19 cellular contexts compared by ENCODE assay signal in genomic region chr19:17968376-17968775, GRCh38. TPM values are rescaled to one million over a fixed set of nuclear protein-coding genes. Genes with fewer than 3 reads are reported as not detected.
A peak's percentile ranks its signal among the peaks of the same experiment; 100 is the strongest.
DNase-seq lines count a peak whose midpoint lies in the region; ATAC-seq, FAIRE-seq and TF ChIP-seq lines count a peak whose summit lies in the region.
"Had no signal": no experiment of that assay in that cellular context is flagged by ENCODE, and none has a peak within 500 bp of the region (broad histone marks: within the 10 kb centered on the region; RNA-seq: fewer than 3 reads in every experiment).

No MANE protein-coding gene starts in this region.

- H3K27me3 ChIP-seq in H1 (replicated peaks in 1 of 4; ENCODE audit: control insufficient read depth in 3 of 4, extremely low read depth in 1 of 4, insufficient read depth in 3 of 4, low read length in 3 of 4), result peaks cover 0 to 9% (median 3%) of the 10 kb centered on the region in 4 experiments; a peak in 3 of 7 replicates
- peaks cover 34% of the 10 kb centered on the region for H3K27me3 ChIP-seq in neural progenitor cell

- CTCF ChIA-PET in H1 (lab: Charles Lee; ENCODE audit: partially characterized antibody), result interaction anchor here (0.6 to 4.0 kb wide), 9 partner anchors 9 to 84 kb away, joined by 3 to 18 read pairs (median 4); no protein-coding TSS in a partner anchor

- no peaks in the 10 kb centered on the region for H3K79me1 ChIP-seq in H1 (ENCODE audit: low read depth, low read length)

- H3K4me1 Mint-ChIP-seq in neural progenitor cell, result peaks cover 19% of the 10 kb centered on the region

- WGBS in H1 (ENCODE audit: extremely low coverage in 1 of 2, insufficient coverage in 1 of 2, insufficient read length in 1 of 2, insufficient replicate concordance in 2 of 2, low coverage in 1 of 2, low lambda C conversion rate in 2 of 2, missing lambda C conversion rate in 1 of 2), 2 experiments, result 75% methylated on average over 4 of the region's 4 CpGs; no CpG with 5 or more reads in 1 of the 2 experiments

- peaks cover 4% of the 10 kb centered on the region for H3K36me3 Mint-ChIP-seq in neural progenitor cell

- no peak overlapping the region for H3K4ac ChIP-seq in H1 (replicated peaks; ENCODE audit: insufficient read length, low read depth, low read length)

- H2BK20ac ChIP-seq in H1 (ENCODE audit: low read length), result no peak overlapping the region

- H2BK12ac ChIP-seq in H1 (ENCODE audit: low read depth, low read length), result no peak overlapping the region

- no peak overlapping the region for H2BK5ac ChIP-seq in H1 (ENCODE audit: low read depth, low read length)

- H2AFZ ChIP-seq in H1 (ENCODE audit: low read length) (no peak overlapping the region), neural progenitor cell (replicated peaks) (no peak overlapping the region)

- peak; percentile 100 for DNase-seq in NCI-H1694 treated with DMSO at 0.1 percent for 48 hours (lab: John Stamatoyannopoulos, UW)
- no peak for DNase-seq in NCI-H1694 (lab: John Stamatoyannopoulos, UW)
- DNase-seq in GM20000 (ENCODE audit: low spot score), result peak; percentile 47
- no peak for DNase-seq in H1 (ENCODE audit: low read depth in 1 of 2, low spot score in 2 of 2)
- DNase-seq in neural progenitor cell (ENCODE audit: low spot score), result no peak
- DNase-seq in NCI-H187 (lab: John Stamatoyannopoulos, UW), result no peak
- no peak for DNase-seq in D721Med (ENCODE audit: insufficient read length, low spot score)
- DNase-seq: C1 segment of cervical spinal cord, H9, KBM-7, NCI-H1417 treated with DMSO at 0.1 percent for 48 hours, NCI-H2081, PC-3, SIG-M5 had no signal

- peak overlapping the region; percentile 18 for H3K4me3 Mint-ChIP-seq in neural progenitor cell

- no peak overlapping the region for H3K18ac ChIP-seq in H1 (ENCODE audit: extremely low read depth, low read length)

- H4K20me1 ChIP-seq in H1 (replicated peaks in 1 of 2; ENCODE audit: control insufficient read depth in 1 of 2, insufficient read depth in 2 of 2, low read length in 2 of 2), result peaks cover 0 to 2% of the 10 kb centered on the region in 2 experiments
- H4K20me1 ChIP-seq in neural progenitor cell (ENCODE audit: low read depth), result no peaks in the 10 kb centered on the region

- no peak for ATAC-seq in GM21367 (IDR thresholded peaks at IDR 0.05; ENCODE audit: unreplicated experiment)
- ATAC-seq: HepG2, PC-3 had no signal

- H3K36me3 ChIP-seq in H1 (ENCODE audit: control insufficient read depth in 2 of 4, insufficient read depth in 4 of 4, low read length in 3 of 4) (no peaks in the 10 kb centered on the region), neural progenitor cell (no peaks in the 10 kb centered on the region)

- no peak for FAIRE-seq in H1 (lab: Jason Lieb, UNC)
- no peak for FAIRE-seq in D721Med (lab: Jason Lieb, UNC)
- FAIRE-seq: A204.1, G401.6, HepG2 had no signal

- H3K14ac ChIP-seq in H1 (ENCODE audit: insufficient read length), result no peak overlapping the region

- H3K9me3 ChIP-seq in H1 (ENCODE audit: insufficient read depth in 2 of 2, low read depth in 1 of 2, low read length in 1 of 2) (no peaks in the 10 kb centered on the region), neural progenitor cell (ENCODE audit: low read depth) (no peaks in the 10 kb centered on the region)

- H2AK5ac ChIP-seq in H1 (ENCODE audit: low read depth, low read length), result no peak overlapping the region

- H4K8ac ChIP-seq in H1 (ENCODE audit: extremely low read depth, insufficient read depth, low read length), result no peak overlapping the region

- H3K79me2 ChIP-seq in H1 (ENCODE audit: control insufficient read depth in 1 of 2, insufficient read depth in 2 of 2, low read length in 2 of 2), result no peaks in the 10 kb centered on the region
- H3K79me2 ChIP-seq in neural progenitor cell (ENCODE audit: low read depth), result no peaks in the 10 kb centered on the region

- H3K23ac ChIP-seq in H1 (ENCODE audit: insufficient read length), result no peak overlapping the region

- no peak overlapping the region for H3K27ac ChIP-seq in H1 (ENCODE audit: low read depth, low read length)
- no peak overlapping the region for H3K27ac ChIP-seq in neural progenitor cell
- H3K27ac ChIP-seq: RWPE1 had no signal

- H3K56ac ChIP-seq in H1 (replicated peaks; ENCODE audit: insufficient read length, low read depth, low read length), result no peak overlapping the region

- H3F3A ChIP-seq in neural progenitor cell (ENCODE audit: low read depth), result peaks cover 4% of the 10 kb centered on the region

- no peak overlapping the region for H3K9ac ChIP-seq in H1 (replicated peaks in 1 of 4; ENCODE audit: extremely low read depth in 1 of 4, low read depth in 3 of 4, low read length in 3 of 4)
- no peak overlapping the region for H3K9ac ChIP-seq in neural progenitor cell

- no peak for TF ChIP-seq EP300 in H1 (IDR thresholded peaks at IDR 0.05; ENCODE audit: borderline replicate concordance in 1 of 2, low read depth in 2 of 2, low read length in 2 of 2)

- TF ChIP-seq CTCF in GM20000 (IDR thresholded peaks at IDR 0.05; ENCODE audit: extremely low read depth, missing control alignments) (no peak), H1 (IDR thresholded peaks at IDR 0.05; ENCODE audit: control extremely low read depth in 1 of 3, insufficient read depth in 1 of 3, low read depth in 1 of 3, low read length in 3 of 3) (no peak), neural progenitor cell (IDR thresholded peaks at IDR 0.05) (no peak), D721Med (IDR thresholded peaks at IDR 0.05; ENCODE audit: insufficient read depth, missing control alignments) (no peak)

- H3K4me1 ChIP-seq in H1 (replicated peaks in 1 of 4; ENCODE audit: control insufficient read depth in 3 of 4, insufficient read depth in 4 of 4, low read length in 3 of 4), result peaks cover 3 to 14% (median 7%) of the 10 kb centered on the region in 4 experiments
- H3K4me1 ChIP-seq in neural progenitor cell, result peaks cover 5% of the 10 kb centered on the region

- H3K9me3 Mint-ChIP-seq in neural progenitor cell, result no peaks in the 10 kb centered on the region
- H3K9me3 Mint-ChIP-seq: H9 had no signal

- H3K4me3 ChIP-seq in H1 (ENCODE audit: extremely low read depth in 1 of 4, insufficient read depth in 2 of 4, low read depth in 3 of 4, low read length in 4 of 4), result no peak overlapping the region
- no peak overlapping the region for H3K4me3 ChIP-seq in neural progenitor cell

- no peak overlapping the region for H2BK120ac ChIP-seq in H1 (replicated peaks; ENCODE audit: low read depth, low read length)

- no peak for TF ChIP-seq POLR2A in H1 (IDR thresholded peaks at IDR 0.05; ENCODE audit: control extremely low read depth in 1 of 2, low read depth in 2 of 2, low read length in 2 of 2)

- POLR2A ChIA-PET in H1 (lab: Charles Lee; ENCODE audit: partially characterized antibody), result interaction anchor here (1.0 to 6.8 kb wide), 5 partner anchors 9 to 103 kb away, joined by 3 to 23 read pairs (median 5); no protein-coding TSS in a partner anchor

- TF ChIP-seq RAD21 in H1 (IDR thresholded peaks at IDR 0.05 in 1 of 2, conservative IDR thresholded peaks at IDR 0.05 in 1 of 2; ENCODE audit: low read depth in 2 of 2, low read length in 2 of 2), result no peak

- H3K27ac Mint-ChIP-seq in neural progenitor cell, result no peak overlapping the region
- H3K27ac Mint-ChIP-seq: H9 had no signal

- peaks cover 3% of the 10 kb centered on the region for H3K23me2 ChIP-seq in H1 (ENCODE audit: low read depth, low read length)

- H4K5ac ChIP-seq in H1 (ENCODE audit: insufficient read length, low read depth, low read length), result no peak overlapping the region

- H3K4me2 ChIP-seq in H1 (ENCODE audit: insufficient read depth in 1 of 2, low read depth in 2 of 2, low read length in 2 of 2), result 0 out of 4 replicates have a peak overlapping the region, but pooled peaks of 1 of the 2 experiments have one; percentile 89
- peak overlapping the region; percentile 99 for H3K4me2 ChIP-seq in neural progenitor cell

- no peak overlapping the region for H4K91ac ChIP-seq in H1 (replicated peaks; ENCODE audit: insufficient read length, low read length)

- H3K27me3 Mint-ChIP-seq in neural progenitor cell (ENCODE audit: insufficient read depth, low read depth), result peaks cover 20% of the 10 kb centered on the region

- H2BK15ac ChIP-seq in H1 (ENCODE audit: low read length), result 0 out of 2 replicates have a peak overlapping the region, but pooled peaks have one; percentile 46

TF ChIP-seq in H1, 55 proteins besides CTCF, POLR2A, EP300 and RAD21 (continues in another document):
- TF ChIP-seq RXRA (IDR thresholded peaks at IDR 0.05; ENCODE audit: insufficient read depth, low read depth, low read length), result no peak

RNA-seq across cellular contexts. Expression of gene KCNN1, which starts 1.5 kb away (rescaled TPM):
- total RNA-seq in H1 (2021; fragmentation: NEBNext Ultra II Directional; extraction: Animal tissue kit (Norgen Biotek cat#: 25700)), result 9.3 and 11.0 TPM in 2 replicates
- polyA plus RNA-seq in H1 (2011; rRNA removed), result 12.5 and 19.3 TPM in 2 replicates
- 13.7 TPM for polyA plus RNA-seq in H1 (2011; cell fraction: cytosol; rRNA removed)
- polyA plus RNA-seq in H1 (2011; cell fraction: nucleus; rRNA removed), result 21.8 TPM
- polyA plus RNA-seq in H1 (2012, experiment 1 of 2), result 4.1 to 10.5 TPM (median 8.4 TPM) in 4 replicates
- 5.8 TPM for polyA plus RNA-seq in H1 (2012, experiment 2 of 2)
- 6.0 TPM for polyA plus RNA-seq in H1 (2013, experiment 1 of 2)
- polyA plus RNA-seq in H1 (2013, experiment 2 of 2), result 5.9 TPM
- polyA minus RNA-seq in H1 (2011; rRNA and poly(A)+ RNA removed), result 6.7 and 7.7 TPM in 2 replicates
- polyA minus RNA-seq in H1 (2011; cell fraction: cytosol; rRNA and poly(A)+ RNA removed), result 15.0 TPM
- 14.4 TPM for polyA minus RNA-seq in H1 (2011; cell fraction: nucleus; rRNA and poly(A)+ RNA removed)
- 1.8 and 5.5 TPM in 2 replicates for total RNA-seq in neural progenitor cell (ENCODE audit: low replicate concordance)
- total RNA-seq: PC-3 had no signal
- polyA plus RNA-seq: HepG2 had no signal

RNA-seq across cellular contexts. Expression of gene CCDC124, which starts 35.6 kb away (rescaled TPM):
- total RNA-seq in H1 (2021; fragmentation: NEBNext Ultra II Directional; extraction: Animal tissue kit (Norgen Biotek cat#: 25700)), result 101 and 103 TPM in 2 replicates
- 95.2 and 135 TPM in 2 replicates for polyA plus RNA-seq in H1 (2011; rRNA removed)
- polyA plus RNA-seq in H1 (2011; cell fraction: cytosol; rRNA removed), result 144 TPM
- 88.6 TPM for polyA plus RNA-seq in H1 (2011; cell fraction: nucleus; rRNA removed)
- 87.6 to 144 TPM (median 124 TPM) in 4 replicates for polyA plus RNA-seq in H1 (2012, experiment 1 of 2)
- 94.8 TPM for polyA plus RNA-seq in H1 (2012, experiment 2 of 2)
- polyA plus RNA-seq in H1 (2013, experiment 1 of 2), result 71.0 TPM
- 71.2 TPM for polyA plus RNA-seq in H1 (2013, experiment 2 of 2)
- polyA minus RNA-seq in H1 (2011; rRNA and poly(A)+ RNA removed), result 5.9 and 7.2 TPM in 2 replicates
- polyA minus RNA-seq in H1 (2011; cell fraction: cytosol; rRNA and poly(A)+ RNA removed), result 27.8 TPM
- polyA minus RNA-seq in H1 (2011; cell fraction: nucleus; rRNA and poly(A)+ RNA removed), result 20.0 TPM
- 23.3 and 54.9 TPM in 2 replicates for total RNA-seq in neural progenitor cell (ENCODE audit: low replicate concordance)

RNA-seq across cellular contexts. Expression of gene ARRDC2, which starts 39.6 kb away (rescaled TPM):
- 6.2 and 6.9 TPM in 2 replicates for total RNA-seq in H1 (2021; fragmentation: NEBNext Ultra II Directional; extraction: Animal tissue kit (Norgen Biotek cat#: 25700))
- polyA plus RNA-seq in H1 (2011; rRNA removed), result 5.4 and 5.8 TPM in 2 replicates
- polyA plus RNA-seq in H1 (2011; cell fraction: cytosol; rRNA removed), result 6.6 TPM
- polyA plus RNA-seq in H1 (2011; cell fraction: nucleus; rRNA removed), result 9.2 TPM
- 5.2 to 7.8 TPM (median 5.9 TPM) in 4 replicates for polyA plus RNA-seq in H1 (2012, experiment 1 of 2)
- 4.6 TPM for polyA plus RNA-seq in H1 (2012, experiment 2 of 2)
- 3.4 TPM for polyA plus RNA-seq in H1 (2013, experiment 1 of 2)
- 3.6 TPM for polyA plus RNA-seq in H1 (2013, experiment 2 of 2)
- 2.7 and 6.1 TPM in 2 replicates for polyA minus RNA-seq in H1 (2011; rRNA and poly(A)+ RNA removed)
- 7.0 TPM for polyA minus RNA-seq in H1 (2011; cell fraction: cytosol; rRNA and poly(A)+ RNA removed)
- 10.7 TPM for polyA minus RNA-seq in H1 (2011; cell fraction: nucleus; rRNA and poly(A)+ RNA removed)
- 4.7 and 14.4 TPM in 2 replicates for total RNA-seq in neural progenitor cell (ENCODE audit: low replicate concordance)

Comparison
In these comparisons a context has a peak if more than half of its experiments do, and no peak if none do; other contexts are left out.
1. DNase-seq: peak in NCI-H1694 treated with DMSO at 0.1 percent for 48 hours (single experiment) and GM20000 (single experiment); none in NCI-H1694 (single experiment), H1 (0 of 2), neural progenitor cell (single experiment), NCI-H187 (0 of 2) and D721Med (single experiment).